In the genomic region with DNA sequence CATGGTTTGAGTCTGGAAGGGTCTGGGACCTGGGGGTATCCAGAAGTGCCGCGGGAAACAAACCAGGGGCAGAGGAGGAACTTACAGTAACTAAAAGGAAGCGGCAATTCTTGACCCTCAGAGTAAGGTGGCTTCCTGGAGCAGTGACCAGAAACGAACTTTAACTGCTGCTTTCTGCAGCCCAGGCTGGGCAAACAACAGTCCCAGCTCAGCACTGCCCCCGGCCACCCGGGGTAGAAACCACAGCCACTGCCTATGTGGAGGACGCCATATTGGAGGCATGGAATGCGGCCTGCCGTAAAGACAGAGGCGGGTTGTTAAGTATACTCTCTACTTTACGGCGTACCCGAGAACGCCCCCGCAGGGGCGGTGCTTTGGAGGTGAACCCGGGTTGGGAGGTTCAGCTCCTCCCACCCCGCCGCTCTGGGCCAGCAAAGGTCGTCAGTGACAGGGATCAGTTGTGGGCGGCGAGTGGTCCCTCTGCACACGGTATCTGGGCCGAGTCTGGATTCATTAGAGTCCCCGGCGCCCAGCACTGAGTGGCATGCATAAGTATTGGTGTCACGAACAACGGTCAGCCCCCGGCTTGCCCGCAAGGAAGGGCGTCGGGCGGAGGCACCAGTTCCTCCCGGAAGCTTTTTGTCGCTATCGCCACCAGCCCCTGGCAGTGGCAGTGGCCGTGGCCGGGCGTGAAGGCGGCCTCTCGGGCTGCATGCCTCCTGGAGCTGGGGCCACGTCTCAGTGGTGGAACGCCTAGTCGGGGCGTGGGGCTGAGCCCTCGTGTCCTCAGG, we compare ENCODE assay signal across 8 cellular contexts. TPM values are rescaled to one million over a fixed set of nuclear protein-coding genes. Genes with fewer than 3 reads are reported as not detected.
A peak's percentile ranks its signal among the peaks of the same experiment; 100 is the strongest.
DNase-seq lines count a peak whose midpoint lies in the region; TF ChIP-seq lines count a peak whose summit lies in the region.

A gene with protein sequence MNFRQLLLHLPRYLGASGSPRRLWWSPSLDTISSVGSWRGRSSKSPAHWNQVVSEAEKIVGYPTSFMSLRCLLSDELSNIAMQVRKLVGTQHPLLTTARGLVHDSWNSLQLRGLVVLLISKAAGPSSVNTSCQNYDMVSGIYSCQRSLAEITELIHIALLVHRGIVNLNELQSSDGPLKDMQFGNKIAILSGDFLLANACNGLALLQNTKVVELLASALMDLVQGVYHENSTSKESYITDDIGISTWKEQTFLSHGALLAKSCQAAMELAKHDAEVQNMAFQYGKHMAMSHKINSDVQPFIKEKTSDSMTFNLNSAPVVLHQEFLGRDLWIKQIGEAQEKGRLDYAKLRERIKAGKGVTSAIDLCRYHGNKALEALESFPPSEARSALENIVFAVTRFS (minus strand): TSS at position 282 of the 791 bp plus-strand sequence. CDS start 279 bp downstream, at position 3.

- peak; percentile 96 for DNase-seq in HFFc6
- peak; percentile 99 for DNase-seq in NAMALWA (ENCODE audit: low spot score)
- peak; percentile 98 for DNase-seq in SK-N-DZ (ENCODE audit: low spot score)
- peak; percentile 100 for DNase-seq in activated naive CD4-positive, alpha-beta T cell treated with anti-CD3 and anti-CD28 coated beads for 36 hours
- DNase-seq in germinal center (ENCODE audit: low spot score) = peak; percentile 98
- DNase-seq in non-pigmented ciliary epithelial cell (ENCODE audit: low read depth) = peak; percentile 84
- DNase-seq in suprapubic skin (ENCODE audit: low spot score in 2 of 2) = peak; percentile 97 to 98

- under 1% methylated on average over 21 of the region's 46 CpGs for WGBS in suprapubic skin

- CTCF ChIA-PET in activated naive CD4-positive, alpha-beta T cell treated with anti-CD3 and anti-CD28 coated beads for 36 hours (lab: Charles Lee) = interaction anchor here (0.7 to 3.2 kb wide), 7 partner anchors 14 to 1133 kb away, joined by 3 to 14 read pairs (median 3); a partner anchor contains a TSS

- TF ChIP-seq CTCF in HFFc6 (IDR thresholded peaks at IDR 0.05) (peak; percentile 69), suprapubic skin (IDR thresholded peaks at IDR 0.05) (peak in 1 of 2 donors; percentile 39)

- H3K27me3 ChIP-seq in suprapubic skin = no peaks in the 10 kb centered on the region

- peak within 1 kb of the TSS; percentile 88 for H3K27ac ChIP-seq in suprapubic skin

- H3K4me3 ChIP-seq in GM08714 (ENCODE audit: low read length) (peak within 1 kb of the TSS; percentile 87), suprapubic skin (peak within 1 kb of the TSS; percentile 85)

- H3K4me1 Mint-ChIP-seq in HFFc6 (ENCODE audit: low read depth) = peaks cover 25% of the 10 kb centered on the region
- peaks cover 19% of the 10 kb centered on the region for H3K4me1 Mint-ChIP-seq in activated naive CD4-positive, alpha-beta T cell treated with anti-CD3 and anti-CD28 coated beads for 36 hours (ENCODE audit: low read depth)

- no peaks in the 10 kb centered on the region; the same call in 1 of the 2 replicates for H3K27me3 Mint-ChIP-seq in HFFc6 (ENCODE audit: insufficient read depth)
- no peaks in the 10 kb centered on the region for H3K27me3 Mint-ChIP-seq in activated naive CD4-positive, alpha-beta T cell treated with anti-CD3 and anti-CD28 coated beads for 36 hours (ENCODE audit: low read depth)

- no peaks in the 10 kb centered on the region for H3K9me3 Mint-ChIP-seq in HFFc6
- no peaks in the 10 kb centered on the region for H3K9me3 Mint-ChIP-seq in activated naive CD4-positive, alpha-beta T cell treated with anti-CD3 and anti-CD28 coated beads for 36 hours

- peak within 1 kb of the TSS; percentile 93 for H3K27ac Mint-ChIP-seq in HFFc6
- peak within 1 kb of the TSS; percentile 87 for H3K27ac Mint-ChIP-seq in activated naive CD4-positive, alpha-beta T cell treated with anti-CD3 and anti-CD28 coated beads for 36 hours

- TF ChIP-seq POLR2A in suprapubic skin (IDR thresholded peaks at IDR 0.05) = peak in 1 of 2 donors; percentile 37

- peaks cover 15% of the 10 kb centered on the region for H3K4me1 ChIP-seq in suprapubic skin

- H3K36me3 Mint-ChIP-seq in HFFc6 (ENCODE audit: low read depth) = peaks cover 9% of the 10 kb centered on the region; the same call in 1 of the 2 replicates
- H3K36me3 Mint-ChIP-seq in activated naive CD4-positive, alpha-beta T cell treated with anti-CD3 and anti-CD28 coated beads for 36 hours (ENCODE audit: low read depth) = peaks cover 4% of the 10 kb centered on the region

- no peak for TF ChIP-seq EP300 in suprapubic skin (IDR thresholded peaks at IDR 0.05)

- peak within 1 kb of the TSS; percentile 96 for H3K4me3 Mint-ChIP-seq in HFFc6
- H3K4me3 Mint-ChIP-seq in activated naive CD4-positive, alpha-beta T cell treated with anti-CD3 and anti-CD28 coated beads for 36 hours = peak within 1 kb of the TSS; percentile 80

- intact Hi-C loops in activated naive CD4-positive, alpha-beta T cell treated with anti-CD3 and anti-CD28 coated beads for 36 hours (cut with micrococcal nuclease) = loop anchor here (1.0 to 10.0 kb wide), 11 partner anchors 29 to 1134 kb away; a partner anchor contains a TSS

- no peaks in the 10 kb centered on the region for H3K9me3 ChIP-seq in suprapubic skin

- no peaks in the 10 kb centered on the region for H3K36me3 ChIP-seq in suprapubic skin

RNA-seq across cellular contexts. Expression of the gene that starts here (rescaled TPM):
- total RNA-seq in HFFc6 (2021; fragmentation: NEBNext Ultra II Directional; extraction: Animal tissue kit (Norgen Biotek cat#: 25700)) = 10 to 100 TPM; 13.3 to 16.9 (median 14.6) TPM
- polyA plus RNA-seq in SK-N-DZ (2014; cell fraction: cytosol; rRNA removed) = 12.3 and 14.3 TPM in 2 replicates
- polyA plus RNA-seq in SK-N-DZ (2014; cell fraction: nucleus; rRNA removed) = 3.4 and 6.2 TPM in 2 replicates
- total RNA-seq in activated naive CD4-positive, alpha-beta T cell treated with anti-CD3 and anti-CD28 coated beads for 36 hours = 10 to 100 TPM; 10.5 to 11.3 TPM
- 10 to 100 TPM in 3 of 4 donors, 1 to 10 TPM in 1; 4.3 to 14.7 (median 12.1) TPM for total RNA-seq in suprapubic skin

Comparison
In these comparisons a context has a peak if more than half of its experiments do, and no peak if none do; other contexts are left out.
1. Peak in every context shown above with its lines: DNase-seq, H3K4me3 ChIP-seq and H3K27ac ChIP-seq.